21 cellular contexts compared by ENCODE assay signal in the genomic region with DNA sequence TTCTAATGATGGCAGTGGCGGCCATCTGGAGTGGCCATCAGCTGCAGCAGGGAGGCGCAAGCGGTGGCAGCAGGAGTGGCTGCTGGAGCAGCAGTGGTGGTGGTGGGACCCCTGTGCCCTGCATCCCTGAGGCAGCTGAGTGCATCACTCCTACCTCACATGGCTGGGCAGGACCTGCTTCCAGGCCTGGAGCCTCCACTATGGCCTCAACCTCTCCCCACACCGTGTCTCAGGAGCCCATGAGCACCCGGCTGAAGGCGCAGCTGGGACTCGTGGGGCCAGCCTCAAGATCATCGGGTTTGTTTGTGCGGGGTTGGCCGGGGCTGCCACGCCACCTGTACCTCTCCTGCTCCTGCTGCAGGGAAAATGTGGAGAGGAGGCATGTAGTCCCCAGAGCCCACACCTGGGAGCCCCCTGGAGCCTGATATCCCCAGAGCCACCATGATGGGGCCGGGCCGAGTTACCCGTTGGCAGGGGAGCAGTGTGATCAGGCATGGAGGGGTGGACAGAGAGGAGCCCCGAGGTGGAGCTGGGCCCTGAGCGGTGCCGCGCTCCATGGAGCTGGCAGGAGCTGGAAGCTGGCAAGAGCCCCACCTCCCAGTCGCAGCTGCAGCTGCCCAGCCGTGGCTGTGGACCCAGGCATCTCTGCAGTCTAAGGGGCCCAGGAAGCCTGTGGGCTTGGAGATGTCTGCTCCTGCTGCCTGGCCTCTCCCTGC. TPM values are rescaled to one million over a fixed set of nuclear protein-coding genes. Genes with fewer than 3 reads are reported as not detected.
DNase-seq lines count a peak whose midpoint lies in the region; ATAC-seq and TF ChIP-seq lines count a peak whose summit lies in the region.
"Had no signal": no experiment of that assay in that cellular context is flagged by ENCODE, and none has a peak within 500 bp of the region (broad histone marks: within the 10 kb centered on the region; RNA-seq: fewer than 3 reads in every experiment).

No MANE protein-coding gene starts in this region.

- H3K36me3 ChIP-seq in esophagus muscularis mucosa (peaks cover 12 to 53% (median 16%) of the 10 kb centered on the region in 4 donors), thyroid gland (peaks cover 7 to 15% of the 10 kb centered on the region in 2 donors)
- H3K36me3 ChIP-seq: uterus had no signal

- CTCF ChIA-PET in WTC11 (lab: Charles Lee), result interaction anchor here (1.3 kb wide), 1 partner anchor 16 kb away, joined by 4 read pairs; the partner anchor contains the start of gene RHOT1

- no peak overlapping the region for H3K4me3 Mint-ChIP-seq in WTC11
- H3K4me3 Mint-ChIP-seq: activated naive CD4-positive, alpha-beta T cell treated with anti-CD3 and anti-CD28 coated beads, Interleukin-2, amount 50 U/mL, for 24 hours; activated T-helper 17 cell treated with anti-CD3 and anti-CD28 coated beads, Interleukin-2, amount 50 U/mL, for 72 hours; immature natural killer cell; nephron had no signal

- TF ChIP-seq POLR2A in esophagus muscularis mucosa (IDR thresholded peaks at IDR 0.05; ENCODE audit: low read depth) (no peak), thyroid gland (IDR thresholded peaks at IDR 0.05) (no peak)

- H3K4me1 ChIP-seq in esophagus muscularis mucosa (peaks cover 0 to 20% (median 14%) of the 10 kb centered on the region in 4 donors), thyroid gland (peaks cover 0 to 16% of the 10 kb centered on the region in 2 donors)
- H3K4me1 ChIP-seq: uterus had no signal

- H3K27ac Mint-ChIP-seq in WTC11, result no peak overlapping the region; the same call in 1 of the 2 replicates
- H3K27ac Mint-ChIP-seq: activated naive CD4-positive, alpha-beta T cell treated with anti-CD3 and anti-CD28 coated beads, Interleukin-2, amount 50 U/mL, for 24 hours; activated T-helper 17 cell treated with anti-CD3 and anti-CD28 coated beads, Interleukin-2, amount 50 U/mL, for 72 hours; nephron had no signal

- no peaks in the 10 kb centered on the region for H3K4me1 Mint-ChIP-seq in WTC11
- H3K4me1 Mint-ChIP-seq: nephron had no signal

- H3K4me3 ChIP-seq in esophagus muscularis mucosa (no peak overlapping the region), thyroid gland (replicated peaks in 1 of 3) (no peak overlapping the region)
- H3K4me3 ChIP-seq: mucosa of descending colon, uterus had no signal

- 94% methylated on average over 16 of the region's 20 CpGs for WGBS in esophagus muscularis mucosa
- WGBS in thyroid gland, 2 donors, result 63 to 92% methylated on average over 5 to 17 of the region's 20 CpGs

- TF ChIP-seq EP300 in esophagus muscularis mucosa (IDR thresholded peaks at IDR 0.05), result no peak

- no peaks in the 10 kb centered on the region for H3K27me3 ChIP-seq in esophagus muscularis mucosa
- H3K27me3 ChIP-seq in thyroid gland, result no peaks in the 10 kb centered on the region
- H3K27me3 ChIP-seq: uterus had no signal

- no peak for DNase-seq in WTC11 (ENCODE audit: low spot score)
- DNase-seq in esophagus muscularis mucosa (ENCODE audit: extremely low spot score), result peak; percentile 53
- peak; percentile 35 for DNase-seq in left lobe of liver (ENCODE audit: low spot score)
- DNase-seq in thyroid gland, result peak; percentile 54 to 68
- DNase-seq in HT-29 (ENCODE audit: low spot score), result no peak
- DNase-seq in DMS53 treated with DMSO at 0.1 percent for 48 hours (lab: John Stamatoyannopoulos, UW; ENCODE audit: unreplicated experiment), result no peak
- DNase-seq: immature natural killer cell, mucosa of descending colon, NCI-H1092, NCI-H187 treated with DMSO at 0.1 percent for 48 hours, NCI-H2227 treated with DMSO at 0.1 percent for 48 hours, NCI-H748 treated with DMSO at 0.1 percent for 48 hours, T-helper 9 cell, uterus, WERI-Rb-1 had no signal

- H3K9me3 Mint-ChIP-seq in WTC11, result peaks cover 16% of the 10 kb centered on the region
- H3K9me3 Mint-ChIP-seq: activated naive CD4-positive, alpha-beta T cell treated with anti-CD3 and anti-CD28 coated beads, Interleukin-2, amount 50 U/mL, for 24 hours; activated T-helper 17 cell treated with anti-CD3 and anti-CD28 coated beads, Interleukin-2, amount 50 U/mL, for 72 hours; immature natural killer cell had no signal

- intact Hi-C loops in esophagus muscularis mucosa (cut with DNase I) (no loop called here), thyroid gland (cut with DNase I) (no loop called here)

- TF ChIP-seq CTCF in WTC11 (IDR thresholded peaks at IDR 0.05) (no peak), esophagus muscularis mucosa (IDR thresholded peaks at IDR 0.05) (no peak), thyroid gland (IDR thresholded peaks at IDR 0.05) (no peak)

- H3K36me3 Mint-ChIP-seq in WTC11, result peaks cover 31% of the 10 kb centered on the region

- H3K27ac ChIP-seq in esophagus muscularis mucosa (replicated peaks in 1 of 4) (no peak overlapping the region), thyroid gland (no peak overlapping the region)
- H3K27ac ChIP-seq: HL-60, parathyroid adenoma, uterus, WERI-Rb-1 had no signal

- H3K27me3 Mint-ChIP-seq in WTC11 (ENCODE audit: low read depth), result no peaks in the 10 kb centered on the region
- H3K27me3 Mint-ChIP-seq: activated naive CD4-positive, alpha-beta T cell treated with anti-CD3 and anti-CD28 coated beads, Interleukin-2, amount 50 U/mL, for 24 hours; activated T-helper 17 cell treated with anti-CD3 and anti-CD28 coated beads, Interleukin-2, amount 50 U/mL, for 72 hours had no signal

- H3K9me3 ChIP-seq in esophagus muscularis mucosa, result no peaks in the 10 kb centered on the region
- no peaks in the 10 kb centered on the region for H3K9me3 ChIP-seq in thyroid gland
- H3K9me3 ChIP-seq: mucosa of descending colon, uterus had no signal

- peak; percentile 18; the same call in 1 of the 2 replicates for ATAC-seq in WTC11
- ATAC-seq in left lobe of liver, result peak; percentile 24
- no peak for ATAC-seq in GM21619 (IDR thresholded peaks at IDR 0.05; ENCODE audit: unreplicated experiment)
- ATAC-seq: activated T-helper 17 cell treated with anti-CD3 and anti-CD28 coated beads, Interleukin-2, amount 50 U/mL, for 72 hours; mucosa of descending colon had no signal

- POLR2A ChIA-PET in WTC11 (lab: Charles Lee), result no interaction called here

TF ChIP-seq in WTC11, 78 proteins besides CTCF, POLR2A, EP300 and RAD21 (continues in another document):
- TF ChIP-seq RORB (CRISPR knock-in tag; IDR thresholded peaks at IDR 0.05) (no peak), ZNF121 (CRISPR knock-in tag; IDR thresholded peaks at IDR 0.05) (no peak), ZNF512 (CRISPR knock-in tag; IDR thresholded peaks at IDR 0.05; ENCODE audit: borderline replicate concordance) (no peak), ARID4B (CRISPR knock-in tag; IDR thresholded peaks at IDR 0.05; ENCODE audit: borderline replicate concordance) (no peak), EMX1 (CRISPR knock-in tag; IDR thresholded peaks at IDR 0.05) (no peak), ZNF263 (CRISPR knock-in tag; IDR thresholded peaks at IDR 0.05; ENCODE audit: low read depth) (no peak), NFYB (CRISPR knock-in tag; conservative IDR thresholded peaks at IDR 0.05; ENCODE audit: low read depth) (no peak), FOXJ3 (CRISPR knock-in tag; IDR thresholded peaks at IDR 0.05; ENCODE audit: borderline replicate concordance) (no peak), NFATC4 (CRISPR knock-in tag; IDR thresholded peaks at IDR 0.05) (no peak)

RNA-seq across cellular contexts. Expression of gene RHOT1, which starts 16.7 kb away (rescaled TPM):
- total RNA-seq in WTC11 (2021), result 28.9 to 32.8 TPM (median 32.4 TPM) in 3 replicates
- total RNA-seq in esophagus muscularis mucosa, result 10 to 100 TPM; 34.6 to 52.7 (median 43.1) TPM
- 12.5 TPM for total RNA-seq in left lobe of liver
- total RNA-seq in thyroid gland, result 10 to 100 TPM; 45.1 to 59.1 (median 51.4) TPM
- 29.2 and 30.5 TPM in 2 replicates for total RNA-seq in HT-29 (2014; rRNA removed; shearing (Covaris generic))

Comparison
In these comparisons a context has a peak if more than half of its experiments do, and no peak if none do; other contexts are left out.
1. DNase-seq: peak in esophagus muscularis mucosa (single experiment), left lobe of liver (single experiment) and thyroid gland (2 of 2); none in WTC11 (single experiment), HT-29 (single experiment) and DMS53 treated with DMSO at 0.1 percent for 48 hours (single experiment).